In the genomic region with DNA sequence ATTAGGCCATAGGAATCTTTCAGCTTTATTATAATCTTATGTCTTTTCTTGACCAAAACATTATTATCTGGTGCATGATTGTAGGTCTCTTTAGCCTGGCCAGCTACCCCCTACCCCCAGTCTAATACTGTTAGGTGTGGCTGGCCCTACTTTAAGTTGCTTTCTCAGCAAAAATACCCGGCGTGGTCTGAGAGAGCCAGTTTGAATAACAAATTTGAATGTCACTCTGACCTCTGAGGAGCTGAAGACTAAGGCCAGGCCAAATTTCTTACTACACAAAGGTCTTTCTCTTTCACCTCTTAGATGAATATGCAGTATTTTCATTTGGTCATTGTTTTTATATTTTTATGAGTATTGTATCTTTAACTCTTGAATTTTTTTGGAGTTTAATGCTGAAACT, we compare ENCODE assay signal across 19 cellular contexts.
DNase-seq lines count a peak whose midpoint lies in the region; ATAC-seq, FAIRE-seq and TF ChIP-seq lines count a peak whose summit lies in the region.
"Had no signal": no experiment of that assay in that cellular context is flagged by ENCODE, and none has a peak within 500 bp of the region (broad histone marks: within the 10 kb centered on the region; RNA-seq: fewer than 3 reads in every experiment).

No MANE protein-coding gene starts in this region.

- H3K14ac ChIP-seq in H9 (ENCODE audit: insufficient read depth, low read length) = no peak overlapping the region

- H3K9me3 Mint-ChIP-seq in H9 = no peaks in the 10 kb centered on the region
- H3K9me3 Mint-ChIP-seq: CD8-positive, alpha-beta T cell; HFFc6 had no signal

- no peaks in the 10 kb centered on the region for H3K36me3 ChIP-seq in MM.1S (replicated peaks; ENCODE audit: insufficient read depth, low read length)
- H3K36me3 ChIP-seq in suprapubic skin = no peaks in the 10 kb centered on the region

- no peak for TF ChIP-seq EP300 in suprapubic skin (IDR thresholded peaks at IDR 0.05)

- H3K18ac ChIP-seq in H9 (ENCODE audit: insufficient read length, low read depth, low read length) = no peak overlapping the region

- peak overlapping the region in 2 of 3 experiments; percentile 18 to 52; a peak in 1 of 7 replicates for H3K27ac Mint-ChIP-seq in H9
- H3K27ac Mint-ChIP-seq: CD8-positive, alpha-beta T cell; HFFc6 had no signal

- no peaks in the 10 kb centered on the region for H3F3A ChIP-seq in MM.1S (ENCODE audit: insufficient read depth, low read length)

- H3K79me2 ChIP-seq in H9 (ENCODE audit: insufficient read depth, low read length) = no peaks in the 10 kb centered on the region
- no peaks in the 10 kb centered on the region for H3K79me2 ChIP-seq in MM.1S (ENCODE audit: low read length)

- H3K4me1 ChIP-seq in H9 (ENCODE audit: insufficient read depth, low read length) (no peaks in the 10 kb centered on the region; the same call in 1 of the 2 replicates), MM.1S (ENCODE audit: low read length) (peaks cover 13% of the 10 kb centered on the region), suprapubic skin (no peaks in the 10 kb centered on the region)
- H3K4me1 ChIP-seq: BLaER1 treated with 17β-estradiol and CSF1 and Interleukin-3, amounts not matched to agents 10 nM and 100 nM had no signal

- no peak overlapping the region for H3K4me3 ChIP-seq in MM.1S (ENCODE audit: low read length)
- H3K4me3 ChIP-seq in suprapubic skin = no peak overlapping the region
- H3K4me3 ChIP-seq: BLaER1 treated with 17β-estradiol and CSF1 and Interleukin-3, amounts not matched to agents 10 nM and 100 nM; GM23248 had no signal

- H2BK12ac ChIP-seq in H9 (ENCODE audit: insufficient read length, low read depth, low read length) = no peak overlapping the region

- H3T11ph ChIP-seq in H9 (ENCODE audit: low read length) = no peak overlapping the region

- H3K9ac ChIP-seq in H9 (ENCODE audit: extremely low read depth, insufficient read length, low read length) = no peak overlapping the region
- H3K9ac ChIP-seq in MM.1S (ENCODE audit: low read length) = peak overlapping the region; percentile 2; the same call in 1 of the 2 replicates
- H3K9ac ChIP-seq: BLaER1 treated with 17β-estradiol and CSF1 and Interleukin-3, amounts not matched to agents 10 nM and 100 nM; GM23248 had no signal

- FAIRE-seq in endometrium (lab: Jason Lieb, UNC) = peak; percentile 15
- FAIRE-seq: GM12892, GM18507, H54 had no signal

- H4K20me1 ChIP-seq in H9 (ENCODE audit: control insufficient read depth, insufficient read depth, insufficient read length) (no peaks in the 10 kb centered on the region), MM.1S (ENCODE audit: insufficient read depth, low read length) (no peaks in the 10 kb centered on the region)
- H4K20me1 ChIP-seq: BLaER1 treated with 17β-estradiol and CSF1 and Interleukin-3, amounts not matched to agents 10 nM and 100 nM had no signal

- H2AK5ac ChIP-seq in H9 (ENCODE audit: insufficient read length, low read length) = no peak overlapping the region

- H2AFZ ChIP-seq in H9 (ENCODE audit: low read length) (no peak overlapping the region), MM.1S (ENCODE audit: low read length) (0 out of 2 replicates have a peak overlapping the region, but pooled peaks have one; percentile 37)
- H2AFZ ChIP-seq: GM23248 had no signal

- no peaks in the 10 kb centered on the region for H3K36me3 Mint-ChIP-seq in H9 (ENCODE audit: insufficient read depth in 1 of 3, low read depth in 3 of 3)

- H3K27me3 Mint-ChIP-seq in H9 (ENCODE audit: low read depth) = no peaks in the 10 kb centered on the region

- H3K4me2 ChIP-seq in H9 (ENCODE audit: insufficient read depth, insufficient read length, low read length) (no peak overlapping the region), MM.1S (ENCODE audit: low read depth, low read length) (peak overlapping the region; percentile 47)
- H3K4me2 ChIP-seq: BLaER1 treated with 17β-estradiol and CSF1 and Interleukin-3, amounts not matched to agents 10 nM and 100 nM had no signal

- no peak overlapping the region for H2BK20ac ChIP-seq in H9 (ENCODE audit: low read depth, low read length, poor library complexity, severe bottlenecking)

- no peak for TF ChIP-seq CTCF in 22Rv1 (IDR thresholded peaks at IDR 0.05)
- TF ChIP-seq CTCF in H9 (conservative IDR thresholded peaks at IDR 0.05) = no peak
- no peak for TF ChIP-seq CTCF in MM.1S (IDR thresholded peaks at IDR 0.05; ENCODE audit: low read length)
- no peak for TF ChIP-seq CTCF in suprapubic skin (IDR thresholded peaks at IDR 0.05)

- H2BK120ac ChIP-seq in H9 (ENCODE audit: low read depth, low read length, poor library complexity, severe bottlenecking) = no peak overlapping the region

- no peak overlapping the region for H3K4ac ChIP-seq in H9 (ENCODE audit: low read depth, low read length)

- no peak overlapping the region for H3K23ac ChIP-seq in H9 (ENCODE audit: insufficient read length, low read depth, low read length)

- H3K27me3 ChIP-seq in H9 (ENCODE audit: insufficient read depth, low read length) (no peaks in the 10 kb centered on the region), MM.1S (replicated peaks; ENCODE audit: insufficient read depth, low read length) (no peaks in the 10 kb centered on the region), suprapubic skin (no peaks in the 10 kb centered on the region)
- H3K27me3 ChIP-seq: BLaER1 treated with 17β-estradiol and CSF1 and Interleukin-3, amounts not matched to agents 10 nM and 100 nM had no signal

- no peak overlapping the region for H3K4me3 Mint-ChIP-seq in H9
- H3K4me3 Mint-ChIP-seq: CD8-positive, alpha-beta T cell; HFFc6 had no signal

- H3K9me3 ChIP-seq in H9 (ENCODE audit: control insufficient read depth, low read depth, low read length) = no peaks in the 10 kb centered on the region
- no peaks in the 10 kb centered on the region for H3K9me3 ChIP-seq in MM.1S (replicated peaks; ENCODE audit: insufficient read depth, low read length)
- H3K9me3 ChIP-seq in suprapubic skin = no peaks in the 10 kb centered on the region
- H3K9me3 ChIP-seq: BLaER1 treated with 17β-estradiol and CSF1 and Interleukin-3, amounts not matched to agents 10 nM and 100 nM had no signal

- H3K79me1 ChIP-seq in H9 (ENCODE audit: insufficient read depth, low read depth, low read length, poor library complexity, severe bottlenecking) = no peaks in the 10 kb centered on the region

- no peak for ATAC-seq in GM21390 (IDR thresholded peaks at IDR 0.05; ENCODE audit: unreplicated experiment)
- ATAC-seq: CD8-positive, alpha-beta T cell; HCT116 had no signal

- DNase-seq in H9 = no peak
- peak; percentile 73 for DNase-seq in MM.1S
- no peak for DNase-seq in suprapubic skin (ENCODE audit: low spot score in 2 of 2)
- DNase-seq in activated effector memory CD4-positive, alpha-beta T cell treated with anti-CD3 and anti-CD28 coated beads, Interleukin-2, amount 50 U/mL, for 16 hours = no peak
- DNase-seq: 8988T; Calu3; CD8-positive, alpha-beta T cell; DMS 273 treated with DMSO at 0.1 percent for 48 hours; GM23248; HFFc6; KG1 had no signal

- no peaks in the 10 kb centered on the region for H3K23me2 ChIP-seq in H9 (ENCODE audit: insufficient read length, low read depth, low read length, poor library complexity, severe bottlenecking)

- H4K91ac ChIP-seq in H9 (ENCODE audit: insufficient read length, low read depth, low read length) = no peak overlapping the region

- no CpG with 5 or more reads among the region's 2 CpGs for WGBS in H9 (ENCODE audit: extremely low coverage, insufficient read length, low lambda C conversion rate)
- 71% methylated on average over 2 of the region's 2 CpGs for WGBS in suprapubic skin

- H4K5ac ChIP-seq in H9 (ENCODE audit: insufficient read length, low read depth, low read length) = no peak overlapping the region

- H4K8ac ChIP-seq in H9 (replicated peaks; ENCODE audit: insufficient read length, low read depth, low read length) = no peak overlapping the region

- H2BK15ac ChIP-seq in H9 (ENCODE audit: low read depth, low read length) = no peak overlapping the region

- peaks cover 0 to 4% of the 10 kb centered on the region in 2 experiments; a peak in 1 of 4 replicates for H3K4me1 Mint-ChIP-seq in H9

- no peak overlapping the region for H3K56ac ChIP-seq in H9 (ENCODE audit: insufficient read length, low read depth, low read length)

- H3K9me2 ChIP-seq in MM.1S (replicated peaks; ENCODE audit: insufficient read depth, low read length) = no peaks in the 10 kb centered on the region

- no peak for TF ChIP-seq POLR2A in suprapubic skin (IDR thresholded peaks at IDR 0.05)

- peak overlapping the region; percentile 40 for H3K27ac ChIP-seq in 22Rv1
- H3K27ac ChIP-seq in H9 (ENCODE audit: insufficient read length, low read depth, low read length) = no peak overlapping the region
- peak overlapping the region; percentile 26; the same call in 1 of the 2 replicates for H3K27ac ChIP-seq in MM.1S (ENCODE audit: low read length)
- H3K27ac ChIP-seq in suprapubic skin = no peak overlapping the region
- H3K27ac ChIP-seq: BLaER1 treated with 17β-estradiol and CSF1 and Interleukin-3, amounts not matched to agents 10 nM and 100 nM; GM23248 had no signal

- H2BK5ac ChIP-seq in H9 (ENCODE audit: insufficient read length, low read length) = no peak overlapping the region

Comparison
In these comparisons a context has a peak if more than half of its experiments do, and no peak if none do; other contexts are left out.
1. H3K27ac ChIP-seq: peak in 22Rv1 (single experiment) and MM.1S (single experiment); none in H9 (single experiment) and suprapubic skin (single experiment).